In the genomic region with DNA sequence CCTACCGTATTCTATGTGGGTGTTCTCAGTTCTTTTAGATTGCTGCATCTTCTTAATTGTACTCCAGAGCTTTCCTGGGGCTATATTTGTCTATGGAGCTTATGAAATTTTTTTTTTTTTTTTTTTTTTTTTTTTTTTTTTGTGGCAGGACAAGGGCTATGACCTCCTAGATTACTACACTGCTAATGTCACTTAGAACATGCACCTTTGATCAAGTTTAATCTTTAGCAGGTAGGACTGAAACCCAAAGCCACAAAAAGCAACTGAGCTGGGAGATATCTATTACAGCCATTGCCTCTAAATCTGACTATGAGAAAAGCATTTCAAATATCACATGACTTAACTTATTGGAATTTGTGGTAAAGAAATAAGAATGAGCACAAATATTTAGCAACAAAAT, we compare ENCODE assay signal across 16 cellular contexts.
"Had no signal": no experiment of that assay in that cellular context is flagged by ENCODE, and none has a peak within 500 bp of the region (broad histone marks: within the 10 kb centered on the region; RNA-seq: fewer than 3 reads in every experiment).

No MANE protein-coding gene starts in this region.

- H3K9ac ChIP-seq: neural progenitor cell had no signal

- H3K4me1 ChIP-seq: neural progenitor cell, sigmoid colon, tibial artery had no signal

- H3K36me3 ChIP-seq: cardiac muscle cell, neural progenitor cell, sigmoid colon, tibial artery had no signal

- H3K27ac ChIP-seq: cardiac muscle cell, neural progenitor cell, sigmoid colon, tibial artery had no signal

- ATAC-seq: naive thymus-derived CD8-positive, alpha-beta T cell; stimulated activated naive CD8-positive, alpha-beta T cell treated with anti-CD3 and anti-CD28 coated beads, Interleukin-15, amount 100 ng/mL, for 72 hours; T-helper 17 cell had no signal

- H3K4me2 ChIP-seq: neural progenitor cell had no signal

- DNase-seq: activated CD4-positive, alpha-beta T cell treated with anti-CD3 and anti-CD28 coated beads for 4 hours; activated CD4-positive, alpha-beta T cell treated with anti-CD3 and anti-CD28 coated beads, Interleukin-2, amount 50 U/mL, for 48 hours; activated CD4-positive, CD25-positive, alpha-beta regulatory T cell; activated naive CD4-positive, alpha-beta T cell treated with Interleukin-2 at 50 U/mL for 16 hours; activated naive CD8-positive, alpha-beta T cell treated with anti-CD3 and anti-CD28 coated beads for 36 hours; activated T-cell treated with anti-CD3 and anti-CD28 coated beads, Interleukin-2, amount 50 U/mL, for 48 hours; cortex of kidney; kidney; naive thymus-derived CD8-positive, alpha-beta T cell; sigmoid colon; stimulated activated naive CD8-positive, alpha-beta T cell treated with anti-CD3 and anti-CD28 coated beads, Interleukin-15, amount 100 ng/mL, for 72 hours; T-helper 17 cell; tibial artery had no signal

- H3K4me3 ChIP-seq: cardiac muscle cell, lung, neural progenitor cell, sigmoid colon, tibial artery had no signal

- H3K27me3 ChIP-seq: cardiac muscle cell, neural progenitor cell, sigmoid colon, tibial artery had no signal

- H2AFZ ChIP-seq: neural progenitor cell had no signal
